In genomic region chr3:88302003-88302393, GRCh38 we compare ENCODE assay signal across 34 cellular contexts.
"Had no signal": no experiment of that assay in that cellular context is flagged by ENCODE, and none has a peak within 500 bp of the region (broad histone marks: within the 10 kb centered on the region; RNA-seq: fewer than 3 reads in every experiment).

No MANE protein-coding gene starts in this region.

- H3K4me3 ChIP-seq: adrenal gland, body of pancreas, breast epithelium had no signal

- H3K4me1 ChIP-seq: adrenal gland, body of pancreas, breast epithelium had no signal

- H3K27ac ChIP-seq: adrenal gland, body of pancreas, brain microvascular endothelial cell, breast epithelium, VCaP had no signal

- ATAC-seq: activated CD8-positive, alpha-beta T cell treated with anti-CD3 and anti-CD28 coated beads for 36 hours; activated naive CD4-positive, alpha-beta T cell treated with anti-CD3 and anti-CD28 coated beads, Interleukin-2, amount 50 U/mL, for 72 hours; activated T-cell treated with anti-CD3 and anti-CD28 coated beads, Interleukin-2, amount 50 U/mL, for 4 hours; activated T-cell treated with anti-CD3 and anti-CD28 coated beads, Interleukin-2, amount 50 U/mL, for 72 hours; activated T-helper 17 cell treated with anti-CD3 and anti-CD28 coated beads, Interleukin-2, amount 50 U/mL, for 72 hours; body of pancreas had no signal

- H3K27me3 ChIP-seq: adrenal gland, body of pancreas, brain microvascular endothelial cell, breast epithelium had no signal

- DNase-seq: activated B cell treated with CpG ODN at 0.5 μM for 24 hours; activated CD4-positive, alpha-beta memory T cell treated with anti-CD3 and anti-CD28 coated beads for 36 hours; activated CD4-positive, alpha-beta T cell treated with anti-CD3 and anti-CD28 coated beads for 4 hours; activated CD4-positive, alpha-beta T cell treated with anti-CD3 and anti-CD28 coated beads, Interleukin-2, amount 10 ng/mL, durations not matched to agents 24 days and 14 days; activated CD4-positive, alpha-beta T cell treated with anti-CD3 and anti-CD28 coated beads, Interleukin-2, amount 50 U/mL, for 1 hour; activated CD4-positive, alpha-beta T cell treated with anti-CD3 and anti-CD28 coated beads, Interleukin-2, amount 50 U/mL, for 4 hours; activated CD4-positive, CD25-positive, alpha-beta regulatory T cell treated with anti-CD3 and anti-CD28 coated beads, Interleukin-2, amount 50 U/mL, for 72 hours; activated CD8-positive, alpha-beta memory T cell treated with anti-CD3 and anti-CD28 coated beads, Interleukin-2, amount 50 U/mL, for 4 hours; activated CD8-positive, alpha-beta T cell treated with anti-CD3 and anti-CD28 coated beads for 36 hours; activated effector memory CD4-positive, alpha-beta T cell treated with anti-CD3 and anti-CD28 coated beads, Interleukin-2, amount 50 U/mL, for 16 hours; activated gamma-delta T cell treated with Interleukin-2 at 50 U/mL for 16 hours; activated naive CD4-positive, alpha-beta T cell; activated naive CD4-positive, alpha-beta T cell treated with anti-CD3 and anti-CD28 coated beads for 36 hours; activated naive CD4-positive, alpha-beta T cell treated with anti-CD3 and anti-CD28 coated beads, Interleukin-2, amount 50 U/mL, for 16 hours; activated naive CD8-positive, alpha-beta T cell treated with anti-CD3 and anti-CD28 coated beads for 36 hours; activated T-cell treated with anti-CD3 and anti-CD28 coated beads for 4 hours; activated T-cell treated with anti-CD3 and anti-CD28 coated beads, Interleukin-2, amount 50 U/mL, for 1 hour; activated T-cell treated with anti-CD3 and anti-CD28 coated beads, Interleukin-2, amount 50 U/mL, for 4 hours; activated T-cell treated with anti-CD3 and anti-CD28 coated beads, Interleukin-2, amount 50 U/mL, for 72 hours; adrenal gland; amniotic stem cell; aorta; body of pancreas; brain microvascular endothelial cell; central memory CD4-positive, alpha-beta T cell; T-helper 2 cell; T-helper 9 cell had no signal

- H3K9me3 ChIP-seq: adrenal gland, body of pancreas, breast epithelium had no signal

- H3K36me3 ChIP-seq: adrenal gland, brain microvascular endothelial cell, breast epithelium had no signal

- FAIRE-seq: astrocyte, colon, TTC549 had no signal
